ENCODE assay signal across 8 cellular contexts in genomic region chr1:145978860-145979745, GRCh38. TPM values are rescaled to one million over a fixed set of nuclear protein-coding genes. Genes with fewer than 3 reads are reported as not detected.
DNase-seq lines count a peak whose midpoint lies in the region; ATAC-seq and TF ChIP-seq lines count a peak whose summit lies in the region.

No MANE protein-coding gene starts in this region.

- H3K4me3 ChIP-seq in fibroblast of villous mesenchyme (ENCODE audit: low read depth, low read length): peak overlapping the region; percentile 54

- H3K4me3 Mint-ChIP-seq in activated T-helper 17 cell treated with anti-CD3 and anti-CD28 coated beads, Interleukin-2, amount 50 U/mL, for 72 hours: no peak overlapping the region
- no peak overlapping the region for H3K4me3 Mint-ChIP-seq in nephron progenitor cell

- TF ChIP-seq RAD21 in Ishikawa (IDR thresholded peaks at IDR 0.05; ENCODE audit: low read depth): no peak

- peaks cover 13% of the 10 kb centered on the region for H3K36me3 Mint-ChIP-seq in activated T-helper 17 cell treated with anti-CD3 and anti-CD28 coated beads, Interleukin-2, amount 50 U/mL, for 72 hours (ENCODE audit: low read depth)
- H3K36me3 Mint-ChIP-seq in nephron progenitor cell (ENCODE audit: low read depth): no peaks in the 10 kb centered on the region

- no peak overlapping the region for H3K27ac Mint-ChIP-seq in activated T-helper 17 cell treated with anti-CD3 and anti-CD28 coated beads, Interleukin-2, amount 50 U/mL, for 72 hours
- no peak overlapping the region for H3K27ac Mint-ChIP-seq in nephron progenitor cell

- DNase-seq in DMS53 treated with DMSO at 0.1 percent for 48 hours (lab: John Stamatoyannopoulos, UW; ENCODE audit: unreplicated experiment) (peak; percentile 98), RPMI7951 (ENCODE audit: low read depth) (peak; percentile 100), fibroblast of villous mesenchyme (ENCODE audit: low read depth) (peak; percentile 100), nephron progenitor cell (peak; percentile 72), substantia nigra (lab: John Stamatoyannopoulos, UW) (peak in 48 of 49 donors; percentile 43 to 96 (median 86))

- peak; percentile 93 for ATAC-seq in GM21619 (IDR thresholded peaks at IDR 0.05; ENCODE audit: unreplicated experiment)
- ATAC-seq in activated T-helper 17 cell treated with anti-CD3 and anti-CD28 coated beads, Interleukin-2, amount 50 U/mL, for 72 hours (replicated peaks): peak; percentile 91

- TF ChIP-seq CTCF in fibroblast of villous mesenchyme (IDR thresholded peaks at IDR 0.05; ENCODE audit: insufficient read depth, low read depth, low read length) (peak; percentile 40), nephron progenitor cell (IDR thresholded peaks at IDR 0.05) (no peak)

- H3K9me3 Mint-ChIP-seq in activated T-helper 17 cell treated with anti-CD3 and anti-CD28 coated beads, Interleukin-2, amount 50 U/mL, for 72 hours: no peaks in the 10 kb centered on the region
- no peaks in the 10 kb centered on the region for H3K9me3 Mint-ChIP-seq in nephron progenitor cell

- H3K4me1 Mint-ChIP-seq in activated T-helper 17 cell treated with anti-CD3 and anti-CD28 coated beads, Interleukin-2, amount 50 U/mL, for 72 hours: peaks cover 24% of the 10 kb centered on the region
- peaks cover 18% of the 10 kb centered on the region for H3K4me1 Mint-ChIP-seq in nephron progenitor cell

- peak; percentile 55 for TF ChIP-seq EP300 in Ishikawa (IDR thresholded peaks at IDR 0.05; ENCODE audit: borderline replicate concordance)

- H3K27ac ChIP-seq in substantia nigra (ENCODE audit: low read depth, low read length, poor library complexity, severe bottlenecking): peak overlapping the region; percentile 86

- H3K27me3 Mint-ChIP-seq in activated T-helper 17 cell treated with anti-CD3 and anti-CD28 coated beads, Interleukin-2, amount 50 U/mL, for 72 hours: no peaks in the 10 kb centered on the region
- no peaks in the 10 kb centered on the region for H3K27me3 Mint-ChIP-seq in nephron progenitor cell (ENCODE audit: low read depth, poor library complexity)

TF ChIP-seq in Ishikawa, 13 proteins besides CTCF, POLR2A, EP300 and RAD21:
- TF ChIP-seq TAF1 (IDR thresholded peaks at IDR 0.05; ENCODE audit: low read depth): peak; percentile 36; the same call in 1 of the 2 replicates
- no peak; the same call in 1 of the 2 replicates for TF ChIP-seq USF1 (IDR thresholded peaks at IDR 0.05)
- 0 out of 2 replicates have a peak, but pooled peaks have one; percentile 43 for TF ChIP-seq EGR1 (IDR thresholded peaks at IDR 0.05)
- TF ChIP-seq FOXM1 (IDR thresholded peaks at IDR 0.05; ENCODE audit: borderline replicate concordance, low read depth): peak; percentile 80
- TF ChIP-seq CREB1 (IDR thresholded peaks at IDR 0.05; ENCODE audit: low read depth): peak; percentile 49
- peak; percentile 67; the same call in 1 of the 2 replicates for TF ChIP-seq TCF12 (IDR thresholded peaks at IDR 0.05; ENCODE audit: low read depth)
- TF ChIP-seq REST (IDR thresholded peaks at IDR 0.05; ENCODE audit: low read depth): no peak
- 0 out of 2 replicates have a peak, but pooled peaks have one; percentile 5 for TF ChIP-seq CEBPB (IDR thresholded peaks at IDR 0.05)
- TF ChIP-seq ZBTB7A (IDR thresholded peaks at IDR 0.05; ENCODE audit: low read depth): no peak
- TF ChIP-seq TEAD4 (IDR thresholded peaks at IDR 0.05): peak; percentile 51
- TF ChIP-seq YY1 (IDR thresholded peaks at IDR 0.05; ENCODE audit: low read depth): no peak; the same call in 1 of the 2 replicates
- peak; percentile 37; the same call in 1 of the 2 replicates for TF ChIP-seq NFIC (IDR thresholded peaks at IDR 0.05)
- TF ChIP-seq MAX (IDR thresholded peaks at IDR 0.05): peak; percentile 88

RNA-seq across cellular contexts. Expression of gene POLR3GL, which starts 14.6 kb away (rescaled TPM):
- total RNA-seq in RPMI7951 (2014; rRNA removed; shearing (Covaris generic)): 16.5 and 17.1 TPM in 2 replicates
- total RNA-seq in activated T-helper 17 cell treated with anti-CD3 and anti-CD28 coated beads, Interleukin-2, amount 50 U/mL, for 72 hours: 10 to 100 TPM; 16.9 to 26.0 TPM
- 11.2 and 14.8 TPM in 2 replicates for total RNA-seq in fibroblast of villous mesenchyme

RNA-seq across cellular contexts. Expression of gene ANKRD34A, which starts 14.7 kb away (rescaled TPM):
- 1.3 and 2.0 TPM in 2 replicates for total RNA-seq in RPMI7951 (2014; rRNA removed; shearing (Covaris generic))
- 1 to 10 TPM; 4.6 to 4.8 TPM for total RNA-seq in activated T-helper 17 cell treated with anti-CD3 and anti-CD28 coated beads, Interleukin-2, amount 50 U/mL, for 72 hours
- 1.3 and 1.6 TPM in 2 replicates for total RNA-seq in fibroblast of villous mesenchyme

RNA-seq across cellular contexts. Expression of gene TXNIP, which starts 17.3 kb away (rescaled TPM):
- 18.0 and 21.3 TPM in 2 replicates for total RNA-seq in RPMI7951 (2014; rRNA removed; shearing (Covaris generic))
- total RNA-seq in activated T-helper 17 cell treated with anti-CD3 and anti-CD28 coated beads, Interleukin-2, amount 50 U/mL, for 72 hours: 100 to 1,000 TPM in 1 of 2 donors, 10 to 100 TPM in 1; 74.2 to 269 TPM
- 69.5 and 205 TPM in 2 replicates for total RNA-seq in fibroblast of villous mesenchyme

RNA-seq across cellular contexts. Expression of gene LIX1L, which starts 21.3 kb away (rescaled TPM):
- total RNA-seq in RPMI7951 (2014; rRNA removed; shearing (Covaris generic)): 29.7 and 31.3 TPM in 2 replicates
- total RNA-seq in activated T-helper 17 cell treated with anti-CD3 and anti-CD28 coated beads, Interleukin-2, amount 50 U/mL, for 72 hours: 10 to 100 TPM; 43.4 to 61.2 TPM
- 31.6 and 40.2 TPM in 2 replicates for total RNA-seq in fibroblast of villous mesenchyme

RNA-seq across cellular contexts. Expression of gene HJV, which starts 42.4 kb away (rescaled TPM):
- total RNA-seq in RPMI7951 (2014; rRNA removed; shearing (Covaris generic)): 0.12 TPM in 1 of 2 replicates, not detected in the other
- total RNA-seq in activated T-helper 17 cell treated with anti-CD3 and anti-CD28 coated beads, Interleukin-2, amount 50 U/mL, for 72 hours: not detected
- total RNA-seq in fibroblast of villous mesenchyme: not detected in 2 replicates

Comparison
In these comparisons a context has a peak if more than half of its experiments do, and no peak if none do; other contexts are left out.
1. Peak in every context shown above with its lines: DNase-seq, ATAC-seq, H3K4me3 ChIP-seq and H3K27ac ChIP-seq.